ENCODE assay signal across 22 cellular contexts in genomic region chr11:128941573-128942271, GRCh38. TPM values are rescaled to one million over a fixed set of nuclear protein-coding genes. Genes with fewer than 3 reads are reported as not detected.
DNase-seq lines count a peak whose midpoint lies in the region; ATAC-seq and TF ChIP-seq lines count a peak whose summit lies in the region.
"Had no signal": no experiment of that assay in that cellular context is flagged by ENCODE, and none has a peak within 500 bp of the region (broad histone marks: within the 10 kb centered on the region; RNA-seq: fewer than 3 reads in every experiment).

No MANE protein-coding gene starts in this region.

- no peak overlapping the region for H4K5ac ChIP-seq in mesendoderm (ENCODE audit: low read length)

- dilution Hi-C loops in mammary epithelial cell (cut with HindIII; ENCODE audit: low sequenced_read_pairs), result no loop called here

- no peak for ATAC-seq in GM18517 (IDR thresholded peaks at IDR 0.05; ENCODE audit: unreplicated experiment)
- ATAC-seq: HCT116 had no signal

- H3K9me3 ChIP-seq in mammary epithelial cell (replicated peaks; ENCODE audit: insufficient read depth, low read length) (no peaks in the 10 kb centered on the region), esophagus squamous epithelium (no peaks in the 10 kb centered on the region), prostate gland (no peaks in the 10 kb centered on the region)

- H3K79me2 ChIP-seq in mammary epithelial cell (ENCODE audit: insufficient read depth, low read length) (no peaks in the 10 kb centered on the region), mesendoderm (ENCODE audit: control insufficient read depth, insufficient read depth, low read length) (no peaks in the 10 kb centered on the region)

- H3K4ac ChIP-seq in mesendoderm (ENCODE audit: low read depth, low read length), result no peak overlapping the region

- H3K27ac ChIP-seq in mammary epithelial cell (ENCODE audit: insufficient read depth, low read depth, low read length) (peak overlapping the region; percentile 69), esophagus squamous epithelium (peak overlapping the region; percentile 78 to 92 (median 86)), prostate gland (peak overlapping the region in 1 of 2 donors; percentile 67), mesendoderm (ENCODE audit: low read depth, low read length) (no peak overlapping the region)
- H3K27ac ChIP-seq: HL-60 had no signal

- H3K4me1 ChIP-seq in mammary epithelial cell (ENCODE audit: insufficient read depth, low read length) (peaks cover 38% of the 10 kb centered on the region), esophagus squamous epithelium (peaks cover 5 to 71% (median 15%) of the 10 kb centered on the region in 3 donors), prostate gland (replicated peaks) (no peaks in the 10 kb centered on the region), mesendoderm (ENCODE audit: control insufficient read depth, low read depth, low read length) (no peaks in the 10 kb centered on the region)

- no TSS peak for BruUV-seq in mammary epithelial cell (replicated peaks; lab: Mats Ljungman, UMichigan)

- DNase-seq in H7 (peak; percentile 23), mammary epithelial cell (peak; percentile 76), esophagus squamous epithelium (lab: John Stamatoyannopoulos, UW) (no peak), prostate gland (ENCODE audit: low spot score) (peak; percentile 24), SIG-M5 treated with dmso at 0.1 percent for 504 hours (lab: John Stamatoyannopoulos, UW; ENCODE audit: unreplicated experiment) (no peak), mesendoderm (no peak), H4 (ENCODE audit: low spot score) (no peak)
- DNase-seq: CD4-positive, alpha-beta memory T cell; DMS153; GDM1; IMR-90; NCI-H1436; NCI-H1930; NCI-H226; NCI-H524 treated with DMSO at 0.1 percent for 48 hours had no signal

- H3K23ac ChIP-seq in mesendoderm (ENCODE audit: low read length), result no peak overlapping the region

- TF ChIP-seq CTCF in mammary epithelial cell (conservative IDR thresholded peaks at IDR 0.05 in 1 of 2, IDR thresholded peaks at IDR 0.05 in 1 of 2; ENCODE audit: extremely low read depth in 1 of 2, insufficient read depth in 1 of 2, low read depth in 1 of 2, low read length in 2 of 2), result no peak
- TF ChIP-seq CTCF in esophagus squamous epithelium (IDR thresholded peaks at IDR 0.05), result no peak
- TF ChIP-seq CTCF in prostate gland (IDR thresholded peaks at IDR 0.05), result no peak

- peak overlapping the region; percentile 81 for H3K4me2 ChIP-seq in mammary epithelial cell (ENCODE audit: insufficient read depth, low read depth, low read length)
- H3K4me2 ChIP-seq in mesendoderm (ENCODE audit: low read length), result no peak overlapping the region

- in situ Hi-C loops in mammary epithelial cell (cut with MboI; ENCODE audit: low sequenced_read_pairs in 2 of 2), result no loop called here

- H3K27me3 ChIP-seq in H7 (ENCODE audit: control insufficient read depth, insufficient read depth, low read length) (peaks cover 4% of the 10 kb centered on the region; the same call in 1 of the 2 replicates), mammary epithelial cell (ENCODE audit: insufficient read depth, low read length) (no peaks in the 10 kb centered on the region), esophagus squamous epithelium (peaks cover 0 to 3% (median 0%) of the 10 kb centered on the region in 4 donors), prostate gland (replicated peaks; ENCODE audit: insufficient read depth) (no peaks in the 10 kb centered on the region), mesendoderm (ENCODE audit: insufficient read depth, low read length, poor library complexity) (no peaks in the 10 kb centered on the region)

- no peak overlapping the region for H2BK120ac ChIP-seq in mesendoderm (ENCODE audit: low read depth, low read length)

- no peak for TF ChIP-seq POLR2A in esophagus squamous epithelium (IDR thresholded peaks at IDR 0.05)
- TF ChIP-seq POLR2A in prostate gland (IDR thresholded peaks at IDR 0.05), result no peak

- peak overlapping the region; percentile 93 for H2AFZ ChIP-seq in mammary epithelial cell (ENCODE audit: low read depth, low read length)

- no peak overlapping the region for H2AK5ac ChIP-seq in mesendoderm (ENCODE audit: low read length)

- H3K9ac ChIP-seq in mammary epithelial cell (ENCODE audit: insufficient read depth, low read length), result no peak overlapping the region
- no peak overlapping the region for H3K9ac ChIP-seq in mesendoderm (ENCODE audit: low read length)

- no peaks in the 10 kb centered on the region for H3K79me1 ChIP-seq in mesendoderm (ENCODE audit: low read length)

- H3K56ac ChIP-seq in mesendoderm (ENCODE audit: low read length), result no peak overlapping the region

- H2BK5ac ChIP-seq in mesendoderm (ENCODE audit: low read length), result no peak overlapping the region

- no peak overlapping the region for H3K18ac ChIP-seq in mesendoderm (ENCODE audit: low read length)

- no peaks in the 10 kb centered on the region for H3K36me3 ChIP-seq in H7 (replicated peaks; ENCODE audit: control insufficient read depth, insufficient read depth, low read length)
- no peaks in the 10 kb centered on the region for H3K36me3 ChIP-seq in mammary epithelial cell (ENCODE audit: insufficient read depth, low read length)
- H3K36me3 ChIP-seq in esophagus squamous epithelium, result peaks cover 0 to 3% (median 0%) of the 10 kb centered on the region in 3 donors
- H3K36me3 ChIP-seq in prostate gland, result no peaks in the 10 kb centered on the region
- H3K36me3 ChIP-seq in mesendoderm (ENCODE audit: control insufficient read depth, insufficient read depth, low read length), result no peaks in the 10 kb centered on the region

- no peaks in the 10 kb centered on the region for H4K20me1 ChIP-seq in mammary epithelial cell (ENCODE audit: insufficient read depth, low read length)

- intact Hi-C loops in mammary epithelial cell (cut with micrococcal nuclease) (loop anchor here (2.0 kb wide), 1 partner anchor 33 kb away; no protein-coding TSS in a partner anchor), esophagus squamous epithelium (cut with DNase I) (no loop called here), prostate gland (cut with DNase I) (no loop called here)

- no peak overlapping the region for H2BK15ac ChIP-seq in mesendoderm (replicated peaks; ENCODE audit: low read depth)

- H4K8ac ChIP-seq in mesendoderm (ENCODE audit: low read depth, low read length), result no peak overlapping the region

- CTCF ChIA-PET in mammary epithelial cell (lab: Charles Lee; ENCODE audit: low non-redundant PET), result interaction anchor here (0.5 to 0.7 kb wide), 2 partner anchors 36 to 902 kb away, joined by 3 read pairs; no protein-coding TSS in a partner anchor

- 9% methylated on average over 9 of the region's 14 CpGs for WGBS in mammary epithelial cell (ENCODE audit: low coverage, missing lambda C conversion rate)
- 37 to 41% methylated on average over 5 to 7 of the region's 14 CpGs for WGBS in esophagus squamous epithelium, 2 donors
- WGBS in prostate gland, result 53% methylated on average over 14 of the region's 14 CpGs
- no CpG with 5 or more reads among the region's 14 CpGs for WGBS in mesendoderm (ENCODE audit: extremely low coverage, insufficient coverage, low lambda C conversion rate)

- no peak overlapping the region for H3K4me3 ChIP-seq in H7 (ENCODE audit: insufficient read depth, low read depth, low read length)
- H3K4me3 ChIP-seq in mammary epithelial cell (replicated peaks in 1 of 3; ENCODE audit: insufficient read depth in 1 of 3, low read depth in 2 of 3, low read length in 3 of 3), result no peak overlapping the region
- H3K4me3 ChIP-seq in esophagus squamous epithelium, result peak overlapping the region; percentile 20 to 60 (median 42)
- no peak overlapping the region for H3K4me3 ChIP-seq in prostate gland
- H3K4me3 ChIP-seq in mesendoderm (ENCODE audit: low read length), result no peak overlapping the region

RNA-seq across cellular contexts. Expression of gene TP53AIP1, which starts 0.9 kb away (rescaled TPM):
- total RNA-seq in H7 (2014; rRNA removed; shearing (Covaris generic)), result 0.07 TPM in 1 of 2 replicates, not detected in the other
- 10 to 100 TPM in 1 of 2 donors, 1 to 10 TPM in 1; 8.2 to 12.0 TPM for total RNA-seq in mammary epithelial cell
- polyA plus RNA-seq in mammary epithelial cell, result 1.3 TPM
- polyA minus RNA-seq in mammary epithelial cell, result not detected
- 10 to 100 TPM; 11.0 to 16.7 (median 13.9) TPM for total RNA-seq in esophagus squamous epithelium
- total RNA-seq in prostate gland, result 1 to 10 TPM in 1 of 2 donors, under 1 TPM in 1; 0.74 to 5.1 TPM
- not detected for polyA plus RNA-seq in mesendoderm (2013, experiment 1 of 2)
- polyA plus RNA-seq in mesendoderm (2013, experiment 2 of 2), result 0.03 TPM
- total RNA-seq in H4 (2014; rRNA removed; shearing (Covaris generic)), result not detected in 2 replicates
- total RNA-seq: A172; CD4-positive, alpha-beta memory T cell; Daoy; IMR-90; M059J had no signal
- polyA plus RNA-seq: CD4-positive, alpha-beta memory T cell; IMR-90 had no signal

RNA-seq across cellular contexts. Expression of gene KCNJ5, which starts 50.6 kb away (rescaled TPM):
- 0.04 and 0.35 TPM in 2 replicates for total RNA-seq in H7 (2014; rRNA removed; shearing (Covaris generic))
- total RNA-seq in mammary epithelial cell (10 to 100 TPM in 1 of 2 donors, 1 to 10 TPM in 1; 1.2 to 63.7 TPM), esophagus squamous epithelium (1 to 10 TPM in 1 of 4 donors, under 1 TPM in 1, not detected in 2; 0.47 to 1.9 TPM), prostate gland (1 to 10 TPM; 3.9 to 4.7 TPM)
- 1.7 TPM for polyA plus RNA-seq in mammary epithelial cell
- polyA minus RNA-seq in mammary epithelial cell, result 1.1 TPM
- polyA plus RNA-seq in mesendoderm (2013, experiment 1 of 2), result 0.11 TPM
- 0.13 TPM for polyA plus RNA-seq in mesendoderm (2013, experiment 2 of 2)
- not detected in 2 replicates for total RNA-seq in H4 (2014; rRNA removed; shearing (Covaris generic))
- total RNA-seq: B cell, Daoy, M059J had no signal
- polyA plus RNA-seq: CD4-positive, alpha-beta memory T cell had no signal

Comparison
In these comparisons a context has a peak if more than half of its experiments do, and no peak if none do; other contexts are left out.
1. DNase-seq: peak in H7 (single experiment), mammary epithelial cell (single experiment) and prostate gland (single experiment); none in esophagus squamous epithelium (single experiment), SIG-M5 treated with dmso at 0.1 percent for 504 hours (single experiment), mesendoderm (single experiment) and H4 (single experiment).
2. H3K4me3 ChIP-seq: peak in esophagus squamous epithelium (4 of 4); none in H7 (single experiment), mammary epithelial cell (0 of 3), prostate gland (0 of 2) and mesendoderm (single experiment).